14 cellular contexts compared by ENCODE assay signal in genomic region chr2:66301073-66301766, GRCh38.
DNase-seq lines count a peak whose midpoint lies in the region; ATAC-seq and TF ChIP-seq lines count a peak whose summit lies in the region.
"Had no signal": no experiment of that assay in that cellular context is flagged by ENCODE, and none has a peak within 500 bp of the region (broad histone marks: within the 10 kb centered on the region; RNA-seq: fewer than 3 reads in every experiment).

No MANE protein-coding gene starts in this region.

- H3K27ac ChIP-seq in cardiac muscle cell (no peak overlapping the region), gastrocnemius medialis (peak overlapping the region in 3 of 4 donors; percentile 34 to 43 (median 41))
- H3K27ac ChIP-seq: right lobe of liver had no signal

- no peak for TF ChIP-seq POLR2A in gastrocnemius medialis (IDR thresholded peaks at IDR 0.05)

- H3K27me3 ChIP-seq in cardiac muscle cell (no peaks in the 10 kb centered on the region), gastrocnemius medialis (no peaks in the 10 kb centered on the region)
- H3K27me3 ChIP-seq: right lobe of liver had no signal

- in situ Hi-C loops in gastrocnemius medialis (cut with MboI; ENCODE audit: low sequenced_read_pairs in 4 of 4): no loop called here

- TF ChIP-seq CTCF in cardiac muscle cell (IDR thresholded peaks at IDR 0.05; ENCODE audit: low read depth, low read length) (no peak), gastrocnemius medialis (IDR thresholded peaks at IDR 0.05 in 4 of 5, conservative IDR thresholded peaks at IDR 0.05 in 1 of 5) (no peak)

- H3K4me3 ChIP-seq in cardiac muscle cell (no peak overlapping the region), gastrocnemius medialis (peak overlapping the region; percentile 2 to 37 (median 20))
- H3K4me3 ChIP-seq: right lobe of liver had no signal

- H3K36me3 ChIP-seq in cardiac muscle cell: no peaks in the 10 kb centered on the region
- H3K36me3 ChIP-seq in gastrocnemius medialis: no peaks in the 10 kb centered on the region
- H3K36me3 ChIP-seq: right lobe of liver had no signal

- peak; percentile 97 to 98 for ATAC-seq in gastrocnemius medialis
- no peak for ATAC-seq in HG03442 (IDR thresholded peaks at IDR 0.05; ENCODE audit: unreplicated experiment)
- ATAC-seq: PC-3 had no signal

- peak; percentile 97 for DNase-seq in DMS79 treated with DMSO at 0.1 percent for 48 hours (lab: John Stamatoyannopoulos, UW)
- DNase-seq in NCI-H510A treated with DMSO at 0.1 percent for 48 hours (lab: John Stamatoyannopoulos, UW): peak; percentile 49
- peak; percentile 2 to 8 for DNase-seq in cardiac muscle cell (ENCODE audit: low read depth in 1 of 2, low spot score in 1 of 2)
- peak; percentile 35 to 61 for DNase-seq in gastrocnemius medialis
- DNase-seq in C1 segment of cervical spinal cord (lab: John Stamatoyannopoulos, UW): no peak
- no peak for DNase-seq in NCI-H446 (lab: John Stamatoyannopoulos, UW)
- DNase-seq in middle frontal gyrus (ENCODE audit: extremely low spot score, low spot score): no peak
- DNase-seq: activated CD8-positive, alpha-beta memory T cell treated with anti-CD3 and anti-CD28 coated beads for 24 hours; activated naive CD8-positive, alpha-beta T cell treated with anti-CD3 and anti-CD28 coated beads for 36 hours; mammary epithelial cell; PC-3; right lobe of liver; T1000 had no signal

- H3K9me3 ChIP-seq in cardiac muscle cell (ENCODE audit: low read depth): no peaks in the 10 kb centered on the region
- no peaks in the 10 kb centered on the region for H3K9me3 ChIP-seq in gastrocnemius medialis
- H3K9me3 ChIP-seq: right lobe of liver had no signal

- H3K4me1 ChIP-seq in cardiac muscle cell (ENCODE audit: low read depth) (no peaks in the 10 kb centered on the region), gastrocnemius medialis (peaks cover 9 to 15% of the 10 kb centered on the region in 2 donors)
- H3K4me1 ChIP-seq: right lobe of liver had no signal

- intact Hi-C loops in gastrocnemius medialis (cut with DNase I; ENCODE audit: low total_unique reads): loop anchor here (5.0 to 10.0 kb wide), 2 partner anchors 131 to 266 kb away; no protein-coding TSS in a partner anchor

Comparison
In these comparisons a context has a peak if more than half of its experiments do, and no peak if none do; other contexts are left out.
1. DNase-seq: peak in DMS79 treated with DMSO at 0.1 percent for 48 hours (single experiment), NCI-H510A treated with DMSO at 0.1 percent for 48 hours (single experiment), cardiac muscle cell (2 of 2) and gastrocnemius medialis (2 of 2); none in C1 segment of cervical spinal cord (0 of 14), NCI-H446 (0 of 2) and middle frontal gyrus (single experiment).